ENCODE assay signal across 8 cellular contexts in genomic region chr11:128830836-128831780, GRCh38. TPM values are rescaled to one million over a fixed set of nuclear protein-coding genes. Genes with fewer than 3 reads are reported as not detected.
DNase-seq lines count a peak whose midpoint lies in the region; ATAC-seq and TF ChIP-seq lines count a peak whose summit lies in the region.

No MANE protein-coding gene starts in this region.

- TF ChIP-seq POLR2A in HCT116 (IDR thresholded peaks at IDR 0.05; ENCODE audit: borderline replicate concordance, extremely low read depth, insufficient read depth, insufficient read length), result no peak

- H3K4me3 ChIP-seq in HCT116 (replicated peaks in 1 of 2; ENCODE audit: low read depth in 1 of 2, low read length in 2 of 2), result no peak overlapping the region
- peak overlapping the region; percentile 38 for H3K4me3 ChIP-seq in MM.1S (ENCODE audit: low read length)
- peak overlapping the region in 1 of 2 experiments; percentile 34; a peak in 1 of 4 replicates for H3K4me3 ChIP-seq in SK-N-SH (ENCODE audit: low read depth in 2 of 2, low read length in 1 of 2)
- peak overlapping the region; percentile 31 for H3K4me3 ChIP-seq in upper lobe of right lung

- H3K79me2 ChIP-seq in HCT116 (ENCODE audit: insufficient read depth, low read length) (no peaks in the 10 kb centered on the region), MM.1S (ENCODE audit: low read length) (no peaks in the 10 kb centered on the region; the same call in 1 of the 2 replicates), SK-N-SH (ENCODE audit: insufficient read depth) (no peaks in the 10 kb centered on the region)

- DNase-seq in GM10248 (ENCODE audit: extremely low spot score) (peak; percentile 72), HCT116 (ENCODE audit: low read depth, low spot score) (peak; percentile 68), MM.1S (peak; percentile 87), SK-N-SH (peak; percentile 79), glutamatergic neuron (peak; percentile 88), posterior vena cava (ENCODE audit: low spot score) (peak; percentile 94), upper lobe of right lung (peak; percentile 86)
- peak; percentile 91 for DNase-seq in activated naive CD4-positive, alpha-beta T cell treated with anti-CD3 and anti-CD28 coated beads, Interleukin-2, amount 10 ng/mL, durations not matched to agents 7 days and 5 days

- peak; percentile 90 for TF ChIP-seq CTCF in GM10248 (IDR thresholded peaks at IDR 0.05; ENCODE audit: control extremely low read depth, extremely low read depth, low read depth, missing control alignments)
- peak; percentile 80 to 87 (median 86) for TF ChIP-seq CTCF in HCT116 (IDR thresholded peaks at IDR 0.05 in 2 of 3, conservative IDR thresholded peaks at IDR 0.05 in 1 of 3; ENCODE audit: borderline replicate concordance in 1 of 3, insufficient read depth in 1 of 3, low read depth in 2 of 3, low read length in 2 of 3)
- TF ChIP-seq CTCF in MM.1S (IDR thresholded peaks at IDR 0.05; ENCODE audit: low read length), result peak; percentile 86
- peak; percentile 90 for TF ChIP-seq CTCF in SK-N-SH (IDR thresholded peaks at IDR 0.05)
- peak; percentile 96 for TF ChIP-seq CTCF in glutamatergic neuron (IDR thresholded peaks at IDR 0.05; ENCODE audit: partially characterized antibody, unreplicated experiment)
- peak; percentile 92 for TF ChIP-seq CTCF in upper lobe of right lung (IDR thresholded peaks at IDR 0.05)

- H3K27me3 ChIP-seq in HCT116 (ENCODE audit: insufficient read depth, low read length) (no peaks in the 10 kb centered on the region; the same call in 1 of the 2 replicates), MM.1S (replicated peaks; ENCODE audit: insufficient read depth, low read length) (no peaks in the 10 kb centered on the region), SK-N-SH (ENCODE audit: insufficient read depth) (no peaks in the 10 kb centered on the region), upper lobe of right lung (no peaks in the 10 kb centered on the region)

- RAD21 ChIA-PET in HCT116 (lab: Charles Lee; ENCODE audit: low non-redundant PET in 1 of 2, low total read pairs in 2 of 2, uncharacterized antibody in 2 of 2, unreplicated experiment in 2 of 2), result interaction anchor here (0.7 to 1.1 kb wide), 5 partner anchors 54 to 673 kb away, joined by 3 to 5 read pairs (median 3); no protein-coding TSS in a partner anchor

- H2AFZ ChIP-seq in HCT116 (ENCODE audit: low read depth, low read length, poor library complexity, severe bottlenecking), result no peak overlapping the region
- H2AFZ ChIP-seq in MM.1S (ENCODE audit: low read length), result no peak overlapping the region
- peak overlapping the region; percentile 77; the same call in 1 of the 2 replicates for H2AFZ ChIP-seq in SK-N-SH (ENCODE audit: low read depth)

- H3K9me3 Mint-ChIP-seq in activated naive CD4-positive, alpha-beta T cell treated with anti-CD3 and anti-CD28 coated beads, Interleukin-2, amount 10 ng/mL, durations not matched to agents 7 days and 5 days, result peaks cover 2% of the 10 kb centered on the region
- H3K9me3 Mint-ChIP-seq in glutamatergic neuron (ENCODE audit: unreplicated experiment), result peaks cover 6% of the 10 kb centered on the region

- H3K27me3 Mint-ChIP-seq in activated naive CD4-positive, alpha-beta T cell treated with anti-CD3 and anti-CD28 coated beads, Interleukin-2, amount 10 ng/mL, durations not matched to agents 7 days and 5 days, result peaks cover 8% of the 10 kb centered on the region
- peaks cover 2% of the 10 kb centered on the region for H3K27me3 Mint-ChIP-seq in glutamatergic neuron (ENCODE audit: unreplicated experiment)

- no peak overlapping the region for H3K9ac ChIP-seq in HCT116 (ENCODE audit: low read length)
- peak overlapping the region; percentile 57 for H3K9ac ChIP-seq in MM.1S (ENCODE audit: low read length)
- H3K9ac ChIP-seq in SK-N-SH, result no peak overlapping the region

- peak overlapping the region; percentile 33 for H3K4me3 Mint-ChIP-seq in activated naive CD4-positive, alpha-beta T cell treated with anti-CD3 and anti-CD28 coated beads, Interleukin-2, amount 10 ng/mL, durations not matched to agents 7 days and 5 days
- H3K4me3 Mint-ChIP-seq in glutamatergic neuron (ENCODE audit: unreplicated experiment), result no peak overlapping the region

- TF ChIP-seq RAD21 in HCT116 (IDR thresholded peaks at IDR 0.05; ENCODE audit: low read depth) (peak; percentile 90), SK-N-SH (IDR thresholded peaks at IDR 0.05; ENCODE audit: low read length) (peak; percentile 93)

- peak overlapping the region; percentile 29 for H3K4me2 ChIP-seq in HCT116 (ENCODE audit: low read length)
- peak overlapping the region; percentile 65 for H3K4me2 ChIP-seq in MM.1S (ENCODE audit: low read depth, low read length)
- H3K4me2 ChIP-seq in SK-N-SH, result peak overlapping the region; percentile 13; the same call in 1 of the 2 replicates

- TF ChIP-seq EP300 in SK-N-SH (IDR thresholded peaks at IDR 0.05; ENCODE audit: borderline replicate concordance in 1 of 2, low read depth in 1 of 2, low read length in 1 of 2), result no peak

- H3K4me1 ChIP-seq in HCT116 (ENCODE audit: control insufficient read depth in 1 of 2, insufficient read depth in 2 of 2, low read length in 2 of 2), result no peaks in the 10 kb centered on the region
- H3K4me1 ChIP-seq in MM.1S (ENCODE audit: low read length), result peaks cover 22% of the 10 kb centered on the region
- H3K4me1 ChIP-seq in SK-N-SH (ENCODE audit: control insufficient read depth in 1 of 2, insufficient read depth in 2 of 2, low read depth in 1 of 2, low read length in 1 of 2), result peaks cover 0 to 6% of the 10 kb centered on the region in 2 experiments; a peak in 1 of 4 replicates
- H3K4me1 ChIP-seq in upper lobe of right lung, result peaks cover 19% of the 10 kb centered on the region

- 31% methylated on average over 13 of the region's 13 CpGs for WGBS in SK-N-SH (ENCODE audit: low lambda C conversion rate)

- peaks cover 3% of the 10 kb centered on the region for H3K36me3 Mint-ChIP-seq in activated naive CD4-positive, alpha-beta T cell treated with anti-CD3 and anti-CD28 coated beads, Interleukin-2, amount 10 ng/mL, durations not matched to agents 7 days and 5 days
- peaks cover 4% of the 10 kb centered on the region for H3K36me3 Mint-ChIP-seq in glutamatergic neuron (ENCODE audit: unreplicated experiment)

- H4K20me1 ChIP-seq in HCT116 (ENCODE audit: insufficient read depth), result no peaks in the 10 kb centered on the region
- no peaks in the 10 kb centered on the region for H4K20me1 ChIP-seq in MM.1S (ENCODE audit: insufficient read depth, low read length)
- no peaks in the 10 kb centered on the region for H4K20me1 ChIP-seq in SK-N-SH (ENCODE audit: insufficient read depth)

- POLR2A ChIA-PET in GM10248 (lab: Yijun Ruan, JAX) (no interaction called here), HCT116 (lab: Charles Lee) (no interaction called here), SK-N-SH (lab: Yijun Ruan, JAX) (no interaction called here)

- BruUV-seq in HCT116 (replicated peaks; lab: Mats Ljungman, UMichigan), result no TSS peak

- CTCF ChIA-PET in GM10248 (lab: Yijun Ruan, JAX) (interaction anchor here (0.7 to 4.9 kb wide), 82 partner anchors 9 to 988 kb away, joined by 3 to 48 read pairs (median 4); partner anchors contain the start of gene KCNJ1), HCT116 (lab: Charles Lee) (interaction anchor here (0.6 to 2.8 kb wide), 25 partner anchors 10 to 799 kb away, joined by 3 to 24 read pairs (median 3); no protein-coding TSS in a partner anchor), SK-N-SH (lab: Yijun Ruan, JAX) (interaction anchor here (0.5 to 8.6 kb wide), 83 partner anchors 9 to 1841 kb away, joined by 3 to 123 read pairs (median 5); no protein-coding TSS in a partner anchor)
- CTCF ChIA-PET in activated naive CD4-positive, alpha-beta T cell treated with anti-CD3 and anti-CD28 coated beads, Interleukin-2, amount 10 ng/mL, durations not matched to agents 7 days and 5 days (lab: Charles Lee), result interaction anchor here (0.5 to 5.5 kb wide), 50 partner anchors 9 to 987 kb away, joined by 3 to 95 read pairs (median 4); partner anchors contain the start of gene FLI1

- intact Hi-C loops in HCT116 (cut with micrococcal nuclease) (loop anchor here (1.0 to 5.0 kb wide), 5 partner anchors 199 to 800 kb away; no protein-coding TSS in a partner anchor), posterior vena cava (cut with DNase I) (loop anchor here (1.0 to 10.0 kb wide), 3 partner anchors 196 to 656 kb away; no protein-coding TSS in a partner anchor), upper lobe of right lung (cut with DNase I) (loop anchor here (10.0 kb wide), 1 partner anchor 206 kb away; no protein-coding TSS in a partner anchor)

- peak overlapping the region; percentile 86 for H3K27ac Mint-ChIP-seq in activated naive CD4-positive, alpha-beta T cell treated with anti-CD3 and anti-CD28 coated beads, Interleukin-2, amount 10 ng/mL, durations not matched to agents 7 days and 5 days
- no peak overlapping the region for H3K27ac Mint-ChIP-seq in glutamatergic neuron (ENCODE audit: unreplicated experiment)

- H3K9me2 ChIP-seq in HCT116 (ENCODE audit: insufficient read depth), result no peaks in the 10 kb centered on the region
- no peaks in the 10 kb centered on the region for H3K9me2 ChIP-seq in MM.1S (replicated peaks; ENCODE audit: insufficient read depth, low read length)
- no peaks in the 10 kb centered on the region for H3K9me2 ChIP-seq in SK-N-SH

- H3K36me3 ChIP-seq in HCT116 (ENCODE audit: control insufficient read depth in 1 of 2, insufficient read depth in 2 of 2, low read length in 2 of 2), result no peaks in the 10 kb centered on the region
- H3K36me3 ChIP-seq in MM.1S (replicated peaks; ENCODE audit: insufficient read depth, low read length), result no peaks in the 10 kb centered on the region
- H3K36me3 ChIP-seq in SK-N-SH (replicated peaks in 1 of 2; ENCODE audit: control insufficient read depth in 1 of 2, insufficient read depth in 2 of 2, low read length in 1 of 2), result no peaks in the 10 kb centered on the region
- no peaks in the 10 kb centered on the region for H3K36me3 ChIP-seq in upper lobe of right lung

- peaks cover 34% of the 10 kb centered on the region for H3K4me1 Mint-ChIP-seq in activated naive CD4-positive, alpha-beta T cell treated with anti-CD3 and anti-CD28 coated beads, Interleukin-2, amount 10 ng/mL, durations not matched to agents 7 days and 5 days
- H3K4me1 Mint-ChIP-seq in glutamatergic neuron (ENCODE audit: low read depth, unreplicated experiment), result no peaks in the 10 kb centered on the region

- no peak overlapping the region for H3K27ac ChIP-seq in HCT116 (ENCODE audit: low read depth, low read length)
- peak overlapping the region; percentile 86 for H3K27ac ChIP-seq in MM.1S (ENCODE audit: low read length)
- peak overlapping the region in 1 of 2 experiments; percentile 27; a peak in 1 of 4 replicates for H3K27ac ChIP-seq in SK-N-SH (ENCODE audit: low read depth in 2 of 2, low read length in 1 of 2)
- H3K27ac ChIP-seq in upper lobe of right lung, result peak overlapping the region; percentile 24

- ATAC-seq in HCT116, result peak; percentile 95
- ATAC-seq in upper lobe of right lung, result peak; percentile 91

- H3F3A ChIP-seq in MM.1S (ENCODE audit: insufficient read depth, low read length), result peaks cover 23% of the 10 kb centered on the region
- peaks cover 11% of the 10 kb centered on the region for H3F3A ChIP-seq in SK-N-SH (replicated peaks; ENCODE audit: insufficient read depth)

- H3K9me3 ChIP-seq in HCT116 (ENCODE audit: control insufficient read depth in 1 of 2, insufficient read depth in 1 of 2, low read depth in 1 of 2, low read length in 2 of 2) (no peaks in the 10 kb centered on the region), MM.1S (replicated peaks; ENCODE audit: insufficient read depth, low read length) (no peaks in the 10 kb centered on the region), SK-N-SH (no peaks in the 10 kb centered on the region), upper lobe of right lung (no peaks in the 10 kb centered on the region)

RNA-seq across cellular contexts. Expression of gene KCNJ1, which starts 36.0 kb away (rescaled TPM):
- total RNA-seq in HCT116 (2021; ENCODE audit: unreplicated experiment) (0.15 TPM), glutamatergic neuron (ENCODE audit: unreplicated experiment) (not detected), posterior vena cava (not detected), upper lobe of right lung (0.23 TPM)
- polyA plus RNA-seq in HCT116 (2012), result 0.05 and 0.17 TPM in 2 replicates
- polyA plus RNA-seq in SK-N-SH (2012; rRNA removed), result 0.03 TPM in 1 of 2 replicates, not detected in the other
- polyA plus RNA-seq in SK-N-SH (2012; cell fraction: cytosol; rRNA removed), result under 0.01 and 0.01 TPM in 2 replicates
- 0.21 TPM in 1 of 2 replicates, not detected in the other for polyA plus RNA-seq in SK-N-SH (2012; cell fraction: nucleus; rRNA removed)

Comparison
In these comparisons a context has a peak if more than half of its experiments do, and no peak if none do; other contexts are left out.
1. H3K4me2 ChIP-seq: peak in every context shown above with its lines; median percentile 65 in MM.1S; 29 in HCT116; 13 in SK-N-SH.
2. H3K4me3 ChIP-seq: peak in MM.1S (single experiment) and upper lobe of right lung (single experiment); none in HCT116 (0 of 2).
3. Peak in every context shown above with its lines, with median percentiles within 50 percentile points of each other: DNase-seq and CTCF ChIP-seq.